ENCODE assay signal across 8 cellular contexts in the genomic region with DNA sequence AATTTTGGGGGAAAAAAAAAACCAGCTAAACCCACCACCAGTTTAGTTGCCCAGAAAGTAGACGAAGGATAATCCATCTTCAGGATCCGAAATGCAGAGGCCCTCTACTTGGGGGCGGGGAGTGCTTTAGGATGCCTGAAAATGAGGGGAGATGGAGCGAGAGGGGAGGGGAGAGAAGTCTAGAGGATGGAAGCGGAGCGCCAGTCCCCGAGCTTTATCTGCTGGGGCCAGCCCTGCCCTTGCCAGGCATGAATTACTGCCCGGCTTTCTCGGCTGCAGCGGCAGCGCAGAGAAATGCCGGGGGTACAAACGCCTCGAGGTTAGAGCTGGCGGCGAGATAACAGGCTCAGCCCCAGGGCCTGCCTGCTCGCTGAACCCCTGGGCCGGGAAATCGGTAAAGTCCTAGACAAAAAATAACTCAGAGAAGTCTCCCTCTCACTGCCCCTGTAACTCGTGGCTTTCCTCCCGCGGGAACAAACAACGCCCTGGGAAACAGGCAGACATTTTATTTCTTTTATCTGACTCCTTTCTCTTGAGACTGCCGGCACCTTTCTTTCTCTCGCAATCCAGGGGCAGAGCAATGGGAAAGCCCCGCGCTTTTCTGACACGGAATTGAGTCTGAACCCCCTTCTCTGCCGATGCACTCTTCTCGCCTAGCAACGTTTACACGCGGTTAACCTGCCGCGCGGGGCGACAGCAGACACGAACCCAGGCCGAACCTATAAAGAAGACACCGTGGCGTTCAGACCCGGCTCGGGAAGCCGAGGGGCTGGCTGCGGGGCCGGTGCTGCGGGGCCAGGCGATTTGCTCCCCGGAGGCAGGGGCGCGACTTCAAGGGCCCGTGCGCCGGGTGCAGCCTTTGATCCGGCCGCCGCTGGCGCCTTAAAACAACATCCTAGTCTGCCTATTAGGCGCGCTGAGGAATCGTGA. TPM values are rescaled to one million over a fixed set of nuclear protein-coding genes. Genes with fewer than 3 reads are reported as not detected.
DNase-seq lines count a peak whose midpoint lies in the region; FAIRE-seq and TF ChIP-seq lines count a peak whose summit lies in the region.
"Had no signal": no experiment of that assay in that cellular context is flagged by ENCODE, and none has a peak within 500 bp of the region (broad histone marks: within the 10 kb centered on the region; RNA-seq: fewer than 3 reads in every experiment).

No MANE protein-coding gene starts in this region.

- FAIRE-seq in D721Med (lab: Jason Lieb, UNC): no peak

- H3K4me1 ChIP-seq in esophagus squamous epithelium: peaks cover 20 to 84% (median 36%) of the 10 kb centered on the region in 3 donors
- H3K4me1 ChIP-seq in rectal smooth muscle tissue (ENCODE audit: control insufficient read depth, insufficient read depth, low read length): peaks cover 6% of the 10 kb centered on the region

- DNase-seq in GM12864 (ENCODE audit: low read depth): no peak
- DNase-seq in RPMI7951 (ENCODE audit: low read depth): peak; percentile 29
- DNase-seq in esophagus squamous epithelium (lab: John Stamatoyannopoulos, UW): no peak
- DNase-seq in NK-92 treated with Interleukin-12 subunit alpha and Interleukin-12 subunit beta, amount 100 ng/mL, for 24 hours (lab: John Stamatoyannopoulos, UW): no peak
- DNase-seq in D721Med (ENCODE audit: insufficient read length, low spot score): no peak
- DNase-seq in substantia nigra (lab: John Stamatoyannopoulos, UW): no peak
- DNase-seq: activated CD4-positive, alpha-beta T cell treated with anti-CD3 and anti-CD28 coated beads, Interleukin-2, amount 50 U/mL, for 48 hours had no signal

- peaks cover 0 to 10% (median 0%) of the 10 kb centered on the region in 3 donors for H3K9me3 ChIP-seq in esophagus squamous epithelium

- H3K4me3 ChIP-seq in GM12864 (ENCODE audit: low read depth, low read length) (peak overlapping the region; percentile 8; the same call in 1 of the 2 replicates), esophagus squamous epithelium (peak overlapping the region in 3 of 4 donors; percentile 19 to 57 (median 28)), rectal smooth muscle tissue (ENCODE audit: low read length) (peak overlapping the region; percentile 30)

- H3K9ac ChIP-seq in rectal smooth muscle tissue (ENCODE audit: low read length): no peak overlapping the region

- TF ChIP-seq CTCF in GM12864 (IDR thresholded peaks at IDR 0.05; ENCODE audit: low read depth, low read length, missing control alignments) (no peak), esophagus squamous epithelium (IDR thresholded peaks at IDR 0.05) (no peak), D721Med (IDR thresholded peaks at IDR 0.05; ENCODE audit: insufficient read depth, missing control alignments) (no peak)

- H3K36me3 ChIP-seq in esophagus squamous epithelium (no peaks in the 10 kb centered on the region), rectal smooth muscle tissue (ENCODE audit: control insufficient read depth, insufficient read depth, low read length) (no peaks in the 10 kb centered on the region)

- no peak overlapping the region for H3K27ac ChIP-seq in esophagus squamous epithelium
- no peak overlapping the region for H3K27ac ChIP-seq in rectal smooth muscle tissue (ENCODE audit: low read depth, low read length)
- H3K27ac ChIP-seq in substantia nigra (ENCODE audit: low read depth, low read length, poor library complexity, severe bottlenecking): no peak overlapping the region

- intact Hi-C loops in esophagus squamous epithelium (cut with DNase I): no loop called here

- H3K27me3 ChIP-seq in esophagus squamous epithelium (peaks cover 56 to 100% (median 71%) of the 10 kb centered on the region in 4 donors), rectal smooth muscle tissue (ENCODE audit: control insufficient read depth, insufficient read depth, low read length) (peaks cover 72% of the 10 kb centered on the region)

- TF ChIP-seq POLR2A in esophagus squamous epithelium (IDR thresholded peaks at IDR 0.05): no peak

- 0 to 5% methylated on average over 17 to 19 of the region's 61 CpGs for WGBS in esophagus squamous epithelium, 2 donors

RNA-seq across cellular contexts. Expression of gene MSX1, which starts 3.1 kb away (rescaled TPM):
- total RNA-seq in RPMI7951 (2014; rRNA removed; shearing (Covaris generic)): 6.4 and 7.6 TPM in 2 replicates
- total RNA-seq in esophagus squamous epithelium: 1 to 10 TPM in 1 of 4 donors, under 1 TPM in 1, not detected in 2; 0.76 to 1.4 TPM
